In the genomic region with DNA sequence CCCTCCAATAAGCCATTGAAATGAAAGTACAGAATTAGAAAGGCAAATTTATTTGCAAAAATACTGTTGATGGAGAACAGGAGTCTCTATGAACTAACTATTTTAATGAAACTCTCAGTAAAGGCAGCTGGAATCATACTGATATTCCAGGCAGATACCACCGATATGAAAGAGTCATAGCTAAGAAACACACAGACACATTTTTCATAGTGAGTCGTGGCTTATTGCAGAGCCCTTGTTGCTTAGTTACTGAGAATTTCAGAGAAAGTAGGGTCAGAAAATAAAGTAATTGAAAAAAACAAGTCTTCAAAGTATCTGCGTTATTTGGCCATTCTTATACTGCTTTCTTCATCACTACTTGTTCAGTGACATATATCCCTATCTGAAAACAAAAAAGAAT, we compare ENCODE assay signal across 1 cellular context.
TF ChIP-seq lines count a peak whose summit lies in the region.

No MANE protein-coding gene starts in this region.

TF ChIP-seq in IMR-90, 13 proteins besides CTCF, POLR2A, EP300 and RAD21:
- TF ChIP-seq FOS (IDR thresholded peaks at IDR 0.05; ENCODE audit: low read depth, low read length) (no peak), CEBPB (IDR thresholded peaks at IDR 0.05; ENCODE audit: low read depth, low read length) (peak; percentile 17; the same call in 1 of the 2 replicates)
